Comparison of ENCODE assay signal across 17 cellular contexts in genomic region chr11:40274017-40274416, GRCh38.
DNase-seq lines count a peak whose midpoint lies in the region; FAIRE-seq and TF ChIP-seq lines count a peak whose summit lies in the region.
"Had no signal": no experiment of that assay in that cellular context is flagged by ENCODE, and none has a peak within 500 bp of the region (broad histone marks: within the 10 kb centered on the region; RNA-seq: fewer than 3 reads in every experiment).

No MANE protein-coding gene starts in this region.

- H3K27me3 ChIP-seq in endothelial cell of umbilical vein (ENCODE audit: control insufficient read depth in 2 of 2, insufficient read depth in 2 of 2, low read length in 2 of 2): no peaks in the 10 kb centered on the region
- H3K27me3 ChIP-seq in A673 (replicated peaks; ENCODE audit: insufficient read depth, low read depth, low read length, poor library complexity): no peaks in the 10 kb centered on the region
- no peaks in the 10 kb centered on the region for H3K27me3 ChIP-seq in HAP-1 (ENCODE audit: low read depth)
- no peaks in the 10 kb centered on the region for H3K27me3 ChIP-seq in CD4-positive, alpha-beta memory T cell (ENCODE audit: insufficient read depth, low read length)

- no peak overlapping the region for H3K4me3 ChIP-seq in endothelial cell of umbilical vein (replicated peaks in 1 of 3; ENCODE audit: insufficient read depth in 1 of 3, low read depth in 1 of 3, low read length in 3 of 3)
- H3K4me3 ChIP-seq in retinal pigment epithelial cell (ENCODE audit: low read length): no peak overlapping the region
- H3K4me3 ChIP-seq in A673 (ENCODE audit: low read depth, low read length, poor library complexity, severe bottlenecking): no peak overlapping the region
- no peak overlapping the region for H3K4me3 ChIP-seq in HAP-1
- no peak overlapping the region for H3K4me3 ChIP-seq in CD4-positive, alpha-beta memory T cell (ENCODE audit: low read length in 2 of 2)
- H3K4me3 ChIP-seq: smooth muscle cell had no signal

- H3K79me2 ChIP-seq in endothelial cell of umbilical vein (ENCODE audit: control insufficient read depth, insufficient read depth, low read length): no peaks in the 10 kb centered on the region

- TF ChIP-seq CTCF in endothelial cell of umbilical vein (IDR thresholded peaks at IDR 0.05; ENCODE audit: extremely low read depth in 1 of 2, insufficient read depth in 1 of 2, low read depth in 1 of 2, low read length in 2 of 2): no peak
- no peak for TF ChIP-seq CTCF in retinal pigment epithelial cell (conservative IDR thresholded peaks at IDR 0.05; ENCODE audit: low read depth, low read length)
- no peak for TF ChIP-seq CTCF in A673 (conservative IDR thresholded peaks at IDR 0.05; ENCODE audit: low read depth, low read length)

- H3K27ac ChIP-seq in endothelial cell of umbilical vein (ENCODE audit: insufficient read depth, low read depth, low read length) (no peak overlapping the region), A673 (ENCODE audit: low read depth, low read length, poor library complexity, severe bottlenecking) (no peak overlapping the region)
- H3K27ac ChIP-seq in CD4-positive, alpha-beta memory T cell (ENCODE audit: low read depth, low read length): no peak overlapping the region

- in situ Hi-C loops in HAP-1 (cut with MboI; ENCODE audit: low sequenced_read_pairs): no loop called here

- no peaks in the 10 kb centered on the region for H3K36me3 ChIP-seq in endothelial cell of umbilical vein (ENCODE audit: control insufficient read depth in 2 of 2, extremely low read depth in 1 of 2, insufficient read depth in 2 of 2, low read length in 2 of 2)
- no peaks in the 10 kb centered on the region for H3K36me3 ChIP-seq in A673 (ENCODE audit: insufficient read depth, low read length, poor library complexity, severe bottlenecking)
- H3K36me3 ChIP-seq in HAP-1 (replicated peaks): no peaks in the 10 kb centered on the region
- H3K36me3 ChIP-seq in CD4-positive, alpha-beta memory T cell (ENCODE audit: insufficient read depth, low read length): no peaks in the 10 kb centered on the region

- H3K36me3 Mint-ChIP-seq in CD4-positive, alpha-beta memory T cell: no peaks in the 10 kb centered on the region

- TF ChIP-seq POLR2A in endothelial cell of umbilical vein (IDR thresholded peaks at IDR 0.05; ENCODE audit: low read depth, low read length): no peak

- H3K4me3 Mint-ChIP-seq in CD4-positive, alpha-beta memory T cell: no peak overlapping the region

- no peak overlapping the region for H3K4me2 ChIP-seq in endothelial cell of umbilical vein (ENCODE audit: insufficient read depth, low read length)
- H3K4me2 ChIP-seq: smooth muscle cell had no signal

- peaks cover 0 to 13% (median 5%) of the 10 kb centered on the region in 8 donors for H3K9me3 Mint-ChIP-seq in CD4-positive, alpha-beta memory T cell

- FAIRE-seq in endothelial cell of umbilical vein (lab: Jason Lieb, UNC): no peak
- FAIRE-seq: H1 had no signal

- peak; percentile 19 for DNase-seq in AG08396 (ENCODE audit: low spot score)
- DNase-seq in RPMI7951 (ENCODE audit: low read depth): peak; percentile 3
- peak; percentile 3 for DNase-seq in endothelial cell of umbilical vein (ENCODE audit: low read depth, low spot score)
- DNase-seq in retinal pigment epithelial cell (ENCODE audit: low read depth): peak; percentile 89
- no peak for DNase-seq in A673 (ENCODE audit: low spot score)
- no peak for DNase-seq in NCI-H1436 (lab: John Stamatoyannopoulos, UW)
- no peak for DNase-seq in HAP-1 (ENCODE audit: low spot score in 2 of 2)
- no peak for DNase-seq in CD4-positive, alpha-beta memory T cell
- DNase-seq: activated CD4-positive, alpha-beta T cell treated with anti-CD3 and anti-CD28 coated beads for 48 hours; activated CD8-positive, alpha-beta memory T cell treated with anti-CD3 and anti-CD28 coated beads, Interleukin-2, amount 50 U/mL, for 48 hours; GF-D8; hippocampal formation; NCI-H146; NCI-H446 treated with DMSO at 0.1 percent for 48 hours; trophoblast cell had no signal

- H3K4me1 ChIP-seq in endothelial cell of umbilical vein (ENCODE audit: control insufficient read depth, extremely low read depth, insufficient read depth, low read length) (no peaks in the 10 kb centered on the region), A673 (ENCODE audit: insufficient read depth, low read length, poor library complexity, severe bottlenecking) (peaks cover 20% of the 10 kb centered on the region), HAP-1 (no peaks in the 10 kb centered on the region)
- H3K4me1 ChIP-seq in CD4-positive, alpha-beta memory T cell (ENCODE audit: insufficient read depth, low read length): no peaks in the 10 kb centered on the region

- no peaks in the 10 kb centered on the region for H3K9me3 ChIP-seq in endothelial cell of umbilical vein (replicated peaks; ENCODE audit: control insufficient read depth, insufficient read depth, low read length)
- H3K9me3 ChIP-seq in A673 (ENCODE audit: low read depth, low read length, poor library complexity, severe bottlenecking): no peaks in the 10 kb centered on the region
- H3K9me3 ChIP-seq in HAP-1: no peaks in the 10 kb centered on the region
- H3K9me3 ChIP-seq in CD4-positive, alpha-beta memory T cell (ENCODE audit: control insufficient read depth in 1 of 2, low read length in 2 of 2): no peaks in the 10 kb centered on the region

- H4K20me1 ChIP-seq in endothelial cell of umbilical vein (replicated peaks; ENCODE audit: control insufficient read depth, extremely low read depth, insufficient read depth, low read length): no peaks in the 10 kb centered on the region

- no peak overlapping the region for H3K9ac ChIP-seq in endothelial cell of umbilical vein (replicated peaks; ENCODE audit: extremely low read depth, insufficient read depth, low read length)

- no peaks in the 10 kb centered on the region for H3K9me1 ChIP-seq in endothelial cell of umbilical vein (replicated peaks; ENCODE audit: control insufficient read depth, extremely low read depth, insufficient read depth, low read length)

- dilution Hi-C loops in endothelial cell of umbilical vein (cut with MboI; ENCODE audit: extremely low pct_ligation_motif_present, low sequenced_read_pairs): no loop called here

- no peak overlapping the region for H3K27ac Mint-ChIP-seq in CD4-positive, alpha-beta memory T cell

- CTCF ChIA-PET in endothelial cell of umbilical vein (lab: Charles Lee) (no interaction called here), A673 (lab: Charles Lee) (no interaction called here)
- CTCF ChIA-PET in CD4-positive, alpha-beta memory T cell (lab: Charles Lee; ENCODE audit: partially characterized antibody): no interaction called here

- H2AFZ ChIP-seq in endothelial cell of umbilical vein (ENCODE audit: low read depth, low read length): no peak overlapping the region

- POLR2A ChIA-PET in endothelial cell of umbilical vein (lab: Charles Lee) (no interaction called here), A673 (lab: Charles Lee; ENCODE audit: low non-redundant PET) (no interaction called here)
- POLR2A ChIA-PET in CD4-positive, alpha-beta memory T cell (lab: Charles Lee; ENCODE audit: partially characterized antibody): no interaction called here

- intact Hi-C loops in endothelial cell of umbilical vein (cut with micrococcal nuclease) (no loop called here), A673 (cut with micrococcal nuclease; ENCODE audit: unreplicated experiment) (no loop called here)
- intact Hi-C loops in CD4-positive, alpha-beta memory T cell (cut with micrococcal nuclease): no loop called here

- H3K27me3 Mint-ChIP-seq in CD4-positive, alpha-beta memory T cell: no peaks in the 10 kb centered on the region

- BruUV-seq in endothelial cell of umbilical vein (replicated peaks; lab: Mats Ljungman, UMichigan): no TSS peak
- no TSS peak for BruUV-seq in A673 (replicated peaks; lab: Mats Ljungman, UMichigan)

- H3K4me1 Mint-ChIP-seq in CD4-positive, alpha-beta memory T cell: no peaks in the 10 kb centered on the region

TF ChIP-seq in endothelial cell of umbilical vein, 7 proteins besides CTCF, POLR2A, EP300 and RAD21:
- TF ChIP-seq MAX (IDR thresholded peaks at IDR 0.05; ENCODE audit: insufficient read depth, insufficient read length) (no peak), POLR2AphosphoS5 (IDR thresholded peaks at IDR 0.05; ENCODE audit: insufficient read depth, low read depth, low read length) (no peak)

Comparison
In these comparisons a context has a peak if more than half of its experiments do, and no peak if none do; other contexts are left out.
1. DNase-seq: peak in AG08396 (single experiment), RPMI7951 (single experiment), endothelial cell of umbilical vein (single experiment) and retinal pigment epithelial cell (single experiment); none in A673 (single experiment), NCI-H1436 (single experiment), HAP-1 (0 of 2) and CD4-positive, alpha-beta memory T cell (0 of 5).